In genomic region chr10:92691042-92691590, GRCh38 we compare ENCODE assay signal across 8 cellular contexts. TPM values are rescaled to one million over a fixed set of nuclear protein-coding genes. Genes with fewer than 3 reads are reported as not detected.
DNase-seq lines count a peak whose midpoint lies in the region; FAIRE-seq and TF ChIP-seq lines count a peak whose summit lies in the region.

No MANE protein-coding gene starts in this region.

- peak overlapping the region; percentile 72 for H3K4me3 Mint-ChIP-seq in T-helper 2 cell treated with Interferon-gamma antibody and Interleukin-4, amounts not matched to agents 5 μg/mL and 100 μg/mL, for 36 hours

- TF ChIP-seq CTCF in astrocyte of the spinal cord (IDR thresholded peaks at IDR 0.05; ENCODE audit: low read depth, low read length) (no peak), lower leg skin (IDR thresholded peaks at IDR 0.05) (no peak), thyroid gland (IDR thresholded peaks at IDR 0.05) (no peak)

- H3K27me3 Mint-ChIP-seq in T-helper 2 cell treated with Interferon-gamma antibody and Interleukin-4, amounts not matched to agents 5 μg/mL and 100 μg/mL, for 36 hours (ENCODE audit: low read depth), result peaks cover 76% of the 10 kb centered on the region

- H3K9me3 Mint-ChIP-seq in T-helper 2 cell treated with Interferon-gamma antibody and Interleukin-4, amounts not matched to agents 5 μg/mL and 100 μg/mL, for 36 hours, result no peaks in the 10 kb centered on the region

- peak overlapping the region; percentile 99 to 100 (median 99) for H3K27ac ChIP-seq in thyroid gland

- no peaks in the 10 kb centered on the region for H3K27me3 ChIP-seq in thyroid gland

- in situ Hi-C loops in astrocyte of the spinal cord (cut with HindIII; ENCODE audit: low sequenced_read_pairs), result no loop called here

- DNase-seq in T-helper 2 cell treated with Interferon-gamma antibody and Interleukin-4, amounts not matched to agents 5 μg/mL and 100 μg/mL, for 36 hours (ENCODE audit: low spot score), result no peak
- DNase-seq in T-helper 2 cell (no peak), astrocyte of the spinal cord (ENCODE audit: low read depth, low spot score) (no peak), lower leg skin (ENCODE audit: low spot score in 2 of 2) (peak in 1 of 2 donors; percentile 85), thyroid gland (peak in 1 of 2 donors; percentile 32), SKM-1 treated with dmso at 0.1 percent for 144 hours (lab: John Stamatoyannopoulos, UW; ENCODE audit: unreplicated experiment) (no peak), NCI-H1092 treated with DMSO at 0.1 percent for 48 hours (lab: John Stamatoyannopoulos, UW) (no peak), HTR-8/SVneo (ENCODE audit: insufficient read length, low spot score) (no peak)

- H3K36me3 ChIP-seq in thyroid gland, result peaks cover 12 to 22% of the 10 kb centered on the region in 2 donors

- peaks cover 3 to 22% of the 10 kb centered on the region in 2 donors for H3K4me1 ChIP-seq in thyroid gland

- H3K9me3 ChIP-seq in thyroid gland, result no peaks in the 10 kb centered on the region

- H3K36me3 Mint-ChIP-seq in T-helper 2 cell treated with Interferon-gamma antibody and Interleukin-4, amounts not matched to agents 5 μg/mL and 100 μg/mL, for 36 hours (ENCODE audit: low read depth), result no peaks in the 10 kb centered on the region

- intact Hi-C loops in lower leg skin (cut with DNase I; ENCODE audit: low total_unique reads) (no loop called here), thyroid gland (cut with DNase I) (no loop called here)

- H3K4me3 ChIP-seq in astrocyte of the spinal cord (ENCODE audit: low read depth, low read length), result peak overlapping the region; percentile 64
- H3K4me3 ChIP-seq in lower leg skin (ENCODE audit: low read depth, poor library complexity, severe bottlenecking), result peak overlapping the region; percentile 6
- peak overlapping the region; percentile 94 to 99 (median 94) for H3K4me3 ChIP-seq in thyroid gland (replicated peaks in 1 of 3)

- H3K27ac Mint-ChIP-seq in T-helper 2 cell treated with Interferon-gamma antibody and Interleukin-4, amounts not matched to agents 5 μg/mL and 100 μg/mL, for 36 hours, result no peak overlapping the region

- WGBS in lower leg skin, 2 donors, result 42 to 58% methylated on average over 26 of the region's 26 CpGs
- 4 to 9% methylated on average over 22 to 26 of the region's 26 CpGs for WGBS in thyroid gland, 2 donors

- no peak for FAIRE-seq in HTR-8/SVneo (lab: Jason Lieb, UNC)

- TF ChIP-seq POLR2A in lower leg skin (IDR thresholded peaks at IDR 0.05), result no peak
- TF ChIP-seq POLR2A in thyroid gland (IDR thresholded peaks at IDR 0.05), result no peak

- peaks cover 19% of the 10 kb centered on the region for H3K4me1 Mint-ChIP-seq in T-helper 2 cell treated with Interferon-gamma antibody and Interleukin-4, amounts not matched to agents 5 μg/mL and 100 μg/mL, for 36 hours (ENCODE audit: low read depth)

RNA-seq across cellular contexts. Expression of gene HHEX, which starts 1.4 kb away (rescaled TPM):
- total RNA-seq in lower leg skin (1 to 10 TPM; 1.0 to 3.8 (median 2.7) TPM), thyroid gland (100 to 1,000 TPM in 3 of 4 donors, 10 to 100 TPM in 1; 90.9 to 154 (median 122) TPM)

Comparison
In these comparisons a context has a peak if more than half of its experiments do, and no peak if none do; other contexts are left out.
1. H3K4me3 ChIP-seq: peak in every context shown above with its lines; median percentile 94 in thyroid gland; 64 in astrocyte of the spinal cord; 6 in lower leg skin.
2. RNA of gene HHEX, which starts 1.4 kb away (total RNA-seq): 90.9 to 154 TPM in thyroid gland; 1.0 to 3.8 TPM in lower leg skin; every median in the first group is over 10 times any median in the second.